In the genomic region with DNA sequence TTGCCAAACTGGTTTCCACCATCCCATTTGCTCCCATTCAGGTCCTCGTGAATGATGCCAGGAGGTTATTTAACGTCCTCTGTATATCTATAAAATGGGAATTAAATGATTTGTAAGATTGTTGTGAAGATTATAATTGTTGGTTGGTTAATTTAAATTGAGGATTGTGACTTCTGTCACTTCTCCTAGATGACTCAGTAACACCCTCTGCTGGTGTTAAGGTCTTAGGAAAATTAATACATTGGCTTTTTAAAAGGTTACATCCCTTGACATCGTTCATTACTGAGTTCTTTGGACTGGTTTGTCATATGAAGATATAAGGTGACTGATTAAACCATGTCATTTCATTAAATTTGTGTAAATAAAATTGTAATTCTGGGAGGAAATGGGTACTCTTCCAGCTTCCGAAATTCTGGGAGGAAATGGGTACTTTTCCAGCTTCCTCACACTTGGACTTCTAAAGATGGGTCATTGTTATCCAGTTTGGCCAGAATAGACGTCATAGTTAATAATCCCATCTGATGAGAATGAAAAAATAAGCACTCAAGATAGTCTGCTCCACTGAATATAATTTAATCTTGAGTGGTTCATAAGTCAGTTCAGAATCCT, we compare ENCODE assay signal across 8 cellular contexts. TPM values are rescaled to one million over a fixed set of nuclear protein-coding genes. Genes with fewer than 3 reads are reported as not detected.
A peak's percentile ranks its signal among the peaks of the same experiment; 100 is the strongest.
DNase-seq lines count a peak whose midpoint lies in the region; ATAC-seq and TF ChIP-seq lines count a peak whose summit lies in the region.

No MANE protein-coding gene starts in this region.

- no peaks in the 10 kb centered on the region for H4K20me1 ChIP-seq in HCT116 (ENCODE audit: insufficient read depth)

- TF ChIP-seq POLR2A in HCT116 (IDR thresholded peaks at IDR 0.05; ENCODE audit: borderline replicate concordance, extremely low read depth, insufficient read depth, insufficient read length): no peak

- no peaks in the 10 kb centered on the region for H3K36me3 Mint-ChIP-seq in activated T-helper 17 cell treated with anti-CD3 and anti-CD28 coated beads, Interleukin-2, amount 50 U/mL, for 72 hours (ENCODE audit: low read depth)
- no peaks in the 10 kb centered on the region for H3K36me3 Mint-ChIP-seq in T-helper 17 cell (ENCODE audit: low read depth)

- no peaks in the 10 kb centered on the region for H3K27me3 Mint-ChIP-seq in activated T-helper 17 cell treated with anti-CD3 and anti-CD28 coated beads, Interleukin-2, amount 50 U/mL, for 72 hours
- H3K27me3 Mint-ChIP-seq in T-helper 17 cell: no peaks in the 10 kb centered on the region

- RAD21 ChIA-PET in HCT116 (lab: Charles Lee; ENCODE audit: low non-redundant PET in 1 of 2, low total read pairs in 2 of 2, uncharacterized antibody in 2 of 2, unreplicated experiment in 2 of 2): interaction anchor here in 1 of 2 experiments (0.7 kb wide), 1 partner anchor 169 kb away, joined by 3 read pairs; no protein-coding TSS in a partner anchor

- intact Hi-C loops in HCT116 (cut with micrococcal nuclease): loop anchor here (1.0 to 5.0 kb wide), 3 partner anchors 38 to 206 kb away; no protein-coding TSS in a partner anchor

- ATAC-seq in HCT116 (peak; percentile 61), T-helper 17 cell (no peak), GM19035 (IDR thresholded peaks at IDR 0.05; ENCODE audit: unreplicated experiment) (no peak)
- no peak for ATAC-seq in activated T-helper 17 cell treated with anti-CD3 and anti-CD28 coated beads, Interleukin-2, amount 50 U/mL, for 72 hours (replicated peaks)

- no peak overlapping the region for H2AFZ ChIP-seq in HCT116 (ENCODE audit: low read depth, low read length, poor library complexity, severe bottlenecking)

- DNase-seq in AML-193 (lab: John Stamatoyannopoulos, UW): peak; percentile 34 to 36
- peak; percentile 34 for DNase-seq in HCT116 (ENCODE audit: low read depth, low spot score)
- peak; percentile 51 for DNase-seq in SW480 (ENCODE audit: low spot score)
- peak; percentile 25 for DNase-seq in iris pigment epithelial cell (ENCODE audit: low read depth)
- no peak for DNase-seq in T-helper 17 cell
- DNase-seq in UCSD-AML1 (lab: John Stamatoyannopoulos, UW; ENCODE audit: unreplicated experiment): no peak

- H3K9me2 ChIP-seq in HCT116 (ENCODE audit: insufficient read depth): no peaks in the 10 kb centered on the region

- no peak overlapping the region for H3K4me3 Mint-ChIP-seq in activated T-helper 17 cell treated with anti-CD3 and anti-CD28 coated beads, Interleukin-2, amount 50 U/mL, for 72 hours
- no peak overlapping the region for H3K4me3 Mint-ChIP-seq in T-helper 17 cell

- peak; percentile 73 for TF ChIP-seq RAD21 in HCT116 (IDR thresholded peaks at IDR 0.05; ENCODE audit: low read depth)

- no peak overlapping the region for H3K9ac ChIP-seq in HCT116 (ENCODE audit: low read length)

- no peaks in the 10 kb centered on the region for H3K27me3 ChIP-seq in HCT116 (ENCODE audit: insufficient read depth, low read length)

- no peak overlapping the region for H3K27ac Mint-ChIP-seq in activated T-helper 17 cell treated with anti-CD3 and anti-CD28 coated beads, Interleukin-2, amount 50 U/mL, for 72 hours
- no peak overlapping the region for H3K27ac Mint-ChIP-seq in T-helper 17 cell

- no peak overlapping the region for H3K4me3 ChIP-seq in HCT116 (replicated peaks in 1 of 2; ENCODE audit: low read depth in 1 of 2, low read length in 2 of 2)

- H3K4me1 Mint-ChIP-seq in activated T-helper 17 cell treated with anti-CD3 and anti-CD28 coated beads, Interleukin-2, amount 50 U/mL, for 72 hours: no peaks in the 10 kb centered on the region
- H3K4me1 Mint-ChIP-seq in T-helper 17 cell: peaks cover 2% of the 10 kb centered on the region

- TF ChIP-seq CTCF in HCT116 (IDR thresholded peaks at IDR 0.05 in 2 of 3, conservative IDR thresholded peaks at IDR 0.05 in 1 of 3; ENCODE audit: borderline replicate concordance in 1 of 3, insufficient read depth in 1 of 3, low read depth in 2 of 3, low read length in 2 of 3): peak; percentile 49 to 73 (median 57); a peak in 5 of 6 replicates

- no peaks in the 10 kb centered on the region for H3K79me2 ChIP-seq in HCT116 (ENCODE audit: insufficient read depth, low read length)

- H3K9me3 ChIP-seq in HCT116 (ENCODE audit: control insufficient read depth in 1 of 2, insufficient read depth in 1 of 2, low read depth in 1 of 2, low read length in 2 of 2) (no peaks in the 10 kb centered on the region), T-helper 17 cell (ENCODE audit: control insufficient read depth, low read length, poor library complexity, severe bottlenecking) (no peaks in the 10 kb centered on the region)

- H3K27ac ChIP-seq in HCT116 (ENCODE audit: low read depth, low read length): no peak overlapping the region

- POLR2A ChIA-PET in HCT116 (lab: Charles Lee): no interaction called here

- H3K36me3 ChIP-seq in HCT116 (ENCODE audit: control insufficient read depth in 1 of 2, insufficient read depth in 2 of 2, low read length in 2 of 2): no peaks in the 10 kb centered on the region

- H3K9me3 Mint-ChIP-seq in activated T-helper 17 cell treated with anti-CD3 and anti-CD28 coated beads, Interleukin-2, amount 50 U/mL, for 72 hours: no peaks in the 10 kb centered on the region

- BruUV-seq in HCT116 (replicated peaks; lab: Mats Ljungman, UMichigan): no TSS peak

- no peaks in the 10 kb centered on the region for H3K4me1 ChIP-seq in HCT116 (ENCODE audit: control insufficient read depth in 1 of 2, insufficient read depth in 2 of 2, low read length in 2 of 2)

- CTCF ChIA-PET in HCT116 (lab: Charles Lee): interaction anchor here (0.7 to 1.5 kb wide), 6 partner anchors 10 to 207 kb away, joined by 3 to 7 read pairs (median 4); a partner anchor contains a TSS

- no peak overlapping the region for H3K4me2 ChIP-seq in HCT116 (ENCODE audit: low read length)

TF ChIP-seq in HCT116, 20 proteins besides CTCF, POLR2A, EP300 and RAD21:
- TF ChIP-seq POLR2AphosphoS5 (IDR thresholded peaks at IDR 0.05; ENCODE audit: low read depth, low read length) (no peak), YY1 (IDR thresholded peaks at IDR 0.05; ENCODE audit: extremely low read depth, insufficient replicate concordance, low read depth, low read length) (no peak), ELF1 (IDR thresholded peaks at IDR 0.05; ENCODE audit: borderline replicate concordance, low read depth) (no peak), TCF7L2 (IDR thresholded peaks at IDR 0.05; ENCODE audit: borderline replicate concordance, extremely low read depth, insufficient read depth, insufficient read length) (no peak), CEBPB (IDR thresholded peaks at IDR 0.05; ENCODE audit: low read depth) (no peak), ZFX (IDR thresholded peaks at IDR 0.05) (no peak), FOSL1 (IDR thresholded peaks at IDR 0.05; ENCODE audit: low read depth) (no peak), EZH2 (IDR thresholded peaks at IDR 0.05) (no peak), JUND (IDR thresholded peaks at IDR 0.05) (no peak)
- TF ChIP-seq, protein P1, sequence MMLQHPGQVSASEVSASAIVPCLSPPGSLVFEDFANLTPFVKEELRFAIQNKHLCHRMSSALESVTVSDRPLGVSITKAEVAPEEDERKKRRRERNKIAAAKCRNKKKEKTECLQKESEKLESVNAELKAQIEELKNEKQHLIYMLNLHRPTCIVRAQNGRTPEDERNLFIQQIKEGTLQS (IDR thresholded peaks at IDR 0.05): no peak
- TF ChIP-seq, protein P2, sequence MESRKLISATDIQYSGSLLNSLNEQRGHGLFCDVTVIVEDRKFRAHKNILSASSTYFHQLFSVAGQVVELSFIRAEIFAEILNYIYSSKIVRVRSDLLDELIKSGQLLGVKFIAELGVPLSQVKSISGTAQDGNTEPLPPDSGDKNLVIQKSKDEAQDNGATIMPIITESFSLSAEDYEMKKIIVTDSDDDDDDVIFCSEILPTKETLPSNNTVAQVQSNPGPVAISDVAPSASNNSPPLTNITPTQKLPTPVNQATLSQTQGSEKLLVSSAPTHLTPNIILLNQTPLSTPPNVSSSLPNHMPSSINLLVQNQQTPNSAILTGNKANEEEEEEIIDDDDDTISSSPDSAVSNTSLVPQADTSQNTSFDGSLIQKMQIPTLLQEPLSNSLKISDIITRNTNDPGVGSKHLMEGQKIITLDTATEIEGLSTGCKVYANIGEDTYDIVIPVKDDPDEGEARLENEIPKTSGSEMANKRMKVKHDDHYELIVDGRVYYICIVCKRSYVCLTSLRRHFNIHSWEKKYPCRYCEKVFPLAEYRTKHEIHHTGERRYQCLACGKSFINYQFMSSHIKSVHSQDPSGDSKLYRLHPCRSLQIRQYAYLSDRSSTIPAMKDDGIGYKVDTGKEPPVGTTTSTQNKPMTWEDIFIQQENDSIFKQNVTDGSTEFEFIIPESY (IDR thresholded peaks at IDR 0.05; ENCODE audit: extremely low read depth, insufficient replicate concordance, low read length): no peak
TF ChIP-seq in HCT116: peak in this region for 0.

RNA-seq across cellular contexts. Expression of a gene that starts 33.3 kb away (rescaled TPM):
- total RNA-seq in HCT116 (2021; ENCODE audit: unreplicated experiment): 34.0 TPM
- 30.6 and 30.9 TPM in 2 replicates for polyA plus RNA-seq in HCT116 (2012)
- total RNA-seq in activated T-helper 17 cell treated with anti-CD3 and anti-CD28 coated beads, Interleukin-2, amount 50 U/mL, for 72 hours: not detected
- total RNA-seq in T-helper 17 cell: not detected

Comparison
In these comparisons a context has a peak if more than half of its experiments do, and no peak if none do; other contexts are left out.
1. DNase-seq: peak in AML-193 (2 of 2), HCT116 (single experiment), SW480 (single experiment) and iris pigment epithelial cell (single experiment); none in T-helper 17 cell (0 of 3) and UCSD-AML1 (single experiment).
2. RNA of a gene that starts 33.3 kb away (total RNA-seq): 34.0 TPM in HCT116 (single experiment); not detected in activated T-helper 17 cell treated with anti-CD3 and anti-CD28 coated beads, Interleukin-2, amount 50 U/mL, for 72 hours and not detected in T-helper 17 cell; every median in the first group is over 10 times any median in the second.